In the genomic region with DNA sequence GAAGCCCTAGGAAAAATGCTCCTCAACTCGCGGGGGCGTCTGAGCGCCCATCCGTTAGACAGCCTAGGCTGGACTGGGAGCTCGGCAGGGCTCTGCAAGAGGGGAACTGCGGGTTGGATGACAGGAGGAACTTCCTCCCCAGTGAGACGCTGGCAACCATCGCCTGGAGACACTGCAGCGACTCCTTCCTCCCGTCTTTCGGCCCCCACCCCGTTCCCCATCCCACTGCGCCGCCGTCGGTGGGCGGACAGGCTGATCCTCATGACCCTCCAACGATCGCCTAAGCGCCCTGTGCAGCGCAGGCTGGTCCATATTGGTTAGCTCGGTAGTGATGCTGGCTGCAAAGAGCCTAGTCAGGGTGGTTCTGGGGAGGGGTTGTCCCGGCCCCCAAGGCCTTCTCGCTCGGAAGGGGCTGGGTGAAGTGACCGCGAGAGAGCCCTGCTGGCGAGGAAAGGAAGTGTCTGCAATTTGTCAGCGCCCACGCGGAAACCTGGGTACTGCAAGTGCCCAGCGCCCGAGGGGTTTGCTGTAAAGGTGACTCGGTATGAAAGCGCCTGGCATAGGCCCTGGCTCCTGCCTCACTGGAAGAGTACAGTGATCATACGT, we compare ENCODE assay signal across 8 cellular contexts. TPM values are rescaled to one million over a fixed set of nuclear protein-coding genes. Genes with fewer than 3 reads are reported as not detected.
A peak's percentile ranks its signal among the peaks of the same experiment; 100 is the strongest.
DNase-seq lines count a peak whose midpoint lies in the region; ATAC-seq and TF ChIP-seq lines count a peak whose summit lies in the region.

No MANE protein-coding gene starts in this region.

- H3K27me3 Mint-ChIP-seq in progenitor cell of endocrine pancreas = peaks cover 92% of the 10 kb centered on the region

- peak overlapping the region; percentile 57 for H3K4me3 Mint-ChIP-seq in progenitor cell of endocrine pancreas (ENCODE audit: low read depth)

- DNase-seq in DMS53 (lab: John Stamatoyannopoulos, UW) = peak; percentile 74
- no peak for DNase-seq in DMS53 treated with DMSO at 0.1 percent for 48 hours (lab: John Stamatoyannopoulos, UW; ENCODE audit: unreplicated experiment)
- DNase-seq in NCI-H526 treated with DMSO at 0.1 percent for 48 hours (lab: John Stamatoyannopoulos, UW) = peak; percentile 85
- DNase-seq in activated T-cell treated with anti-CD3 and anti-CD28 coated beads for 24 hours (ENCODE audit: low read depth) = peak; percentile 39
- DNase-seq in fibroblast of villous mesenchyme (ENCODE audit: low read depth) = no peak
- no peak for DNase-seq in progenitor cell of endocrine pancreas (ENCODE audit: low spot score, unreplicated experiment)
- DNase-seq in putamen (ENCODE audit: low spot score) = no peak

- no peaks in the 10 kb centered on the region for H3K9me3 Mint-ChIP-seq in progenitor cell of endocrine pancreas (ENCODE audit: low read depth)

- no peaks in the 10 kb centered on the region for H3K36me3 Mint-ChIP-seq in progenitor cell of endocrine pancreas (ENCODE audit: insufficient read depth)

- peaks cover 11% of the 10 kb centered on the region for H3K4me1 Mint-ChIP-seq in progenitor cell of endocrine pancreas (ENCODE audit: low read depth)

- peak; percentile 38 for ATAC-seq in HG02852 (IDR thresholded peaks at IDR 0.05; ENCODE audit: unreplicated experiment)

- peak; percentile 53 for TF ChIP-seq CTCF in fibroblast of villous mesenchyme (IDR thresholded peaks at IDR 0.05; ENCODE audit: insufficient read depth, low read depth, low read length)
- peak; percentile 57 for TF ChIP-seq CTCF in progenitor cell of endocrine pancreas (IDR thresholded peaks at IDR 0.05; ENCODE audit: unreplicated experiment)

- no peak overlapping the region for H3K27ac Mint-ChIP-seq in progenitor cell of endocrine pancreas

- H3K4me3 ChIP-seq in fibroblast of villous mesenchyme (ENCODE audit: low read depth, low read length) = peak overlapping the region; percentile 66

RNA-seq across cellular contexts. Expression of a gene that starts 0.6 kb away (rescaled TPM):
- total RNA-seq in fibroblast of villous mesenchyme = 0.43 and 1.6 TPM in 2 replicates
- 4.9 and 5.9 TPM in 2 replicates for total RNA-seq in progenitor cell of endocrine pancreas

RNA-seq across cellular contexts. Expression of a gene that starts 11.7 kb away (rescaled TPM):
- under 0.01 TPM in 1 of 2 replicates, not detected in the other for total RNA-seq in fibroblast of villous mesenchyme
- 1.8 and 2.6 TPM in 2 replicates for total RNA-seq in progenitor cell of endocrine pancreas

RNA-seq across cellular contexts. Expression of a gene that starts 21.7 kb away (rescaled TPM):
- total RNA-seq in fibroblast of villous mesenchyme = 0.43 and 0.97 TPM in 2 replicates
- 1.4 and 1.6 TPM in 2 replicates for total RNA-seq in progenitor cell of endocrine pancreas

RNA-seq across cellular contexts. Expression of a gene that starts 59.8 kb away (rescaled TPM):
- 11.2 and 13.5 TPM in 2 replicates for total RNA-seq in fibroblast of villous mesenchyme
- total RNA-seq in progenitor cell of endocrine pancreas = 33.9 and 41.6 TPM in 2 replicates

Comparison
In these comparisons a context has a peak if more than half of its experiments do, and no peak if none do; other contexts are left out.
1. DNase-seq: peak in DMS53 (single experiment), NCI-H526 treated with DMSO at 0.1 percent for 48 hours (single experiment) and activated T-cell treated with anti-CD3 and anti-CD28 coated beads for 24 hours (single experiment); none in DMS53 treated with DMSO at 0.1 percent for 48 hours (single experiment), fibroblast of villous mesenchyme (single experiment), progenitor cell of endocrine pancreas (single experiment) and putamen (single experiment).